In genomic region chr7:132464740-132465139, GRCh38 we compare ENCODE assay signal across 17 cellular contexts.
DNase-seq lines count a peak whose midpoint lies in the region; ATAC-seq, FAIRE-seq and TF ChIP-seq lines count a peak whose summit lies in the region.
"Had no signal": no experiment of that assay in that cellular context is flagged by ENCODE, and none has a peak within 500 bp of the region (broad histone marks: within the 10 kb centered on the region; RNA-seq: fewer than 3 reads in every experiment).

No MANE protein-coding gene starts in this region.

- no peak overlapping the region for H3K4ac ChIP-seq in H9 (ENCODE audit: low read depth, low read length)

- no peaks in the 10 kb centered on the region for H3K79me1 ChIP-seq in H9 (ENCODE audit: insufficient read depth, low read depth, low read length, poor library complexity, severe bottlenecking)

- no peak overlapping the region for H2BK12ac ChIP-seq in H9 (ENCODE audit: insufficient read length, low read depth, low read length)

- FAIRE-seq in astrocyte (lab: Jason Lieb, UNC), result no peak
- FAIRE-seq: H1, islet of Langerhans had no signal

- H4K5ac ChIP-seq in H9 (ENCODE audit: insufficient read length, low read depth, low read length), result no peak overlapping the region

- H3K27me3 Mint-ChIP-seq in H9 (ENCODE audit: low read depth), result peaks cover 14% of the 10 kb centered on the region
- H3K27me3 Mint-ChIP-seq in astrocyte (ENCODE audit: low read depth, unreplicated experiment), result peaks cover 17% of the 10 kb centered on the region

- H3K9ac ChIP-seq in H9 (ENCODE audit: extremely low read depth, insufficient read length, low read length) (no peak overlapping the region), astrocyte (ENCODE audit: low read length) (no peak overlapping the region)
- H3K9ac ChIP-seq: KMS-11 had no signal

- no CpG with 5 or more reads among the region's 4 CpGs for WGBS in H9 (ENCODE audit: extremely low coverage, insufficient read length, low lambda C conversion rate)

- H3K4me1 Mint-ChIP-seq in H9 (peaks cover 15 to 20% of the 10 kb centered on the region in 2 experiments), astrocyte (ENCODE audit: low read depth, unreplicated experiment) (peaks cover 9% of the 10 kb centered on the region)

- no peak overlapping the region for H3K56ac ChIP-seq in H9 (ENCODE audit: insufficient read length, low read depth, low read length)

- no peaks in the 10 kb centered on the region for H3K36me3 Mint-ChIP-seq in H9 (ENCODE audit: insufficient read depth in 1 of 3, low read depth in 3 of 3)
- no peaks in the 10 kb centered on the region for H3K36me3 Mint-ChIP-seq in astrocyte (ENCODE audit: low read depth, unreplicated experiment)
- H3K36me3 Mint-ChIP-seq: activated naive CD4-positive, alpha-beta T cell treated with anti-CD3 and anti-CD28 coated beads, Interleukin-2, amount 50 U/mL, for 72 hours had no signal

- no peak overlapping the region for H2BK120ac ChIP-seq in H9 (ENCODE audit: low read depth, low read length, poor library complexity, severe bottlenecking)

- H2AFZ ChIP-seq in H9 (ENCODE audit: low read length) (no peak overlapping the region), astrocyte (ENCODE audit: low read depth, low read length) (no peak overlapping the region)

- peak; percentile 86 for ATAC-seq in Right ventricle myocardium superior (ENCODE audit: poor library complexity)
- ATAC-seq: activated naive CD4-positive, alpha-beta T cell treated with anti-CD3 and anti-CD28 coated beads, Interleukin-2, amount 50 U/mL, for 72 hours had no signal

- no peak overlapping the region for H2BK20ac ChIP-seq in H9 (ENCODE audit: low read depth, low read length, poor library complexity, severe bottlenecking)

- no peaks in the 10 kb centered on the region for H4K20me1 ChIP-seq in H9 (ENCODE audit: control insufficient read depth, insufficient read depth, insufficient read length)
- no peaks in the 10 kb centered on the region for H4K20me1 ChIP-seq in astrocyte (ENCODE audit: insufficient read depth, low read length)

- H3K4me3 Mint-ChIP-seq in H9 (no peak overlapping the region), astrocyte (ENCODE audit: unreplicated experiment) (no peak overlapping the region)

- TF ChIP-seq CTCF in H9 (conservative IDR thresholded peaks at IDR 0.05) (no peak), astrocyte (IDR thresholded peaks at IDR 0.05; ENCODE audit: insufficient read depth, low read depth, low read length) (no peak)

- H3K79me2 ChIP-seq in H9 (ENCODE audit: insufficient read depth, low read length) (no peaks in the 10 kb centered on the region), astrocyte (ENCODE audit: insufficient read depth, low read length) (no peaks in the 10 kb centered on the region)

- no peak overlapping the region for H3K18ac ChIP-seq in H9 (ENCODE audit: insufficient read length, low read depth, low read length)

- no peaks in the 10 kb centered on the region for H3K27me3 ChIP-seq in H9 (ENCODE audit: insufficient read depth, low read length)
- no peaks in the 10 kb centered on the region for H3K27me3 ChIP-seq in astrocyte (ENCODE audit: insufficient read depth, low read length)
- H3K27me3 ChIP-seq in SJCRH30, result no peaks in the 10 kb centered on the region

- H3K4me1 ChIP-seq in H9 (ENCODE audit: insufficient read depth, low read length), result peaks cover 6% of the 10 kb centered on the region; the same call in 1 of the 2 replicates
- H3K4me1 ChIP-seq in astrocyte (ENCODE audit: insufficient read depth, low read length), result peaks cover 9% of the 10 kb centered on the region
- no peaks in the 10 kb centered on the region for H3K4me1 ChIP-seq in SJCRH30
- H3K4me1 ChIP-seq: SJSA1 had no signal

- no peak overlapping the region for H4K91ac ChIP-seq in H9 (ENCODE audit: insufficient read length, low read depth, low read length)

- H3K4me3 ChIP-seq in astrocyte (ENCODE audit: insufficient read depth, low read depth, low read length), result no peak overlapping the region
- H3K4me3 ChIP-seq in SJCRH30, result no peak overlapping the region
- H3K4me3 ChIP-seq: coronary artery, SJSA1 had no signal

- H2BK15ac ChIP-seq in H9 (ENCODE audit: low read depth, low read length), result no peak overlapping the region

- no peaks in the 10 kb centered on the region for H3K9me3 ChIP-seq in H9 (ENCODE audit: control insufficient read depth, low read depth, low read length)
- no peaks in the 10 kb centered on the region for H3K9me3 ChIP-seq in astrocyte (ENCODE audit: insufficient read depth, low read depth, low read length)
- no peaks in the 10 kb centered on the region for H3K9me3 ChIP-seq in SJCRH30 (replicated peaks)
- H3K9me3 ChIP-seq: SJSA1 had no signal

- no peak overlapping the region for H3T11ph ChIP-seq in H9 (ENCODE audit: low read length)

- no peak overlapping the region for H2AK5ac ChIP-seq in H9 (ENCODE audit: insufficient read length, low read length)

- H3K23ac ChIP-seq in H9 (ENCODE audit: insufficient read length, low read depth, low read length), result no peak overlapping the region

- H3K36me3 ChIP-seq in astrocyte (ENCODE audit: insufficient read depth, low read length), result no peaks in the 10 kb centered on the region
- no peaks in the 10 kb centered on the region for H3K36me3 ChIP-seq in SJCRH30
- H3K36me3 ChIP-seq: SJSA1 had no signal

- H3K27ac Mint-ChIP-seq in H9 (peak overlapping the region in 1 of 3 experiments; percentile 47; a peak in 1 of 7 replicates), astrocyte (ENCODE audit: unreplicated experiment) (no peak overlapping the region)
- H3K27ac Mint-ChIP-seq: activated naive CD4-positive, alpha-beta T cell treated with anti-CD3 and anti-CD28 coated beads, Interleukin-2, amount 50 U/mL, for 72 hours had no signal

- H3K9me3 Mint-ChIP-seq in H9 (no peaks in the 10 kb centered on the region), astrocyte (ENCODE audit: unreplicated experiment) (no peaks in the 10 kb centered on the region)
- H3K9me3 Mint-ChIP-seq: activated naive CD4-positive, alpha-beta T cell treated with anti-CD3 and anti-CD28 coated beads, Interleukin-2, amount 50 U/mL, for 72 hours had no signal

- no peaks in the 10 kb centered on the region for H3K23me2 ChIP-seq in H9 (ENCODE audit: insufficient read length, low read depth, low read length, poor library complexity, severe bottlenecking)

- H4K8ac ChIP-seq in H9 (replicated peaks; ENCODE audit: insufficient read length, low read depth, low read length), result no peak overlapping the region

- intact Hi-C loops in Right ventricle myocardium superior (cut with DNase I), result no loop called here

- no peak overlapping the region for H3K14ac ChIP-seq in H9 (ENCODE audit: insufficient read depth, low read length)

- DNase-seq in H9 (no peak), astrocyte (ENCODE audit: low read depth) (peak; percentile 77), Right ventricle myocardium superior (peak; percentile 62), stromal cell of bone marrow (ENCODE audit: low read depth) (peak; percentile 45), SJCRH30 (no peak), SW 1271 (lab: John Stamatoyannopoulos, UW) (no peak), Ammon's horn (ENCODE audit: low spot score) (no peak)
- DNase-seq: NCI-H1436 treated with DMSO at 0.1 percent for 48 hours; NCI-H526 treated with DMSO at 0.1 percent for 48 hours; retina; stimulated activated CD4-positive, alpha-beta T cell treated with anti-CD3 and anti-CD28 coated beads, Interleukin-2, amount 100 ng/mL, for 48 hours had no signal

- no peak overlapping the region for H3K4me2 ChIP-seq in H9 (ENCODE audit: insufficient read depth, insufficient read length, low read length)
- H3K4me2 ChIP-seq in astrocyte (ENCODE audit: low read length), result peak overlapping the region; percentile 20
- H3K4me2 ChIP-seq: KMS-11 had no signal

- H2BK5ac ChIP-seq in H9 (ENCODE audit: insufficient read length, low read length), result no peak overlapping the region

- H3K27ac ChIP-seq in H9 (ENCODE audit: insufficient read length, low read depth, low read length) (peak overlapping the region; percentile 7), astrocyte (ENCODE audit: low read depth, low read length) (no peak overlapping the region), SJCRH30 (no peak overlapping the region)
- H3K27ac ChIP-seq: coronary artery, KMS-11, SJSA1 had no signal

Comparison
In these comparisons a context has a peak if more than half of its experiments do, and no peak if none do; other contexts are left out.
1. DNase-seq: peak in astrocyte (single experiment), Right ventricle myocardium superior (single experiment) and stromal cell of bone marrow (single experiment); none in H9 (single experiment), SJCRH30 (0 of 2), SW 1271 (0 of 2) and Ammon's horn (single experiment).